Comparison of ENCODE assay signal across 1 cellular context in the genomic region with DNA sequence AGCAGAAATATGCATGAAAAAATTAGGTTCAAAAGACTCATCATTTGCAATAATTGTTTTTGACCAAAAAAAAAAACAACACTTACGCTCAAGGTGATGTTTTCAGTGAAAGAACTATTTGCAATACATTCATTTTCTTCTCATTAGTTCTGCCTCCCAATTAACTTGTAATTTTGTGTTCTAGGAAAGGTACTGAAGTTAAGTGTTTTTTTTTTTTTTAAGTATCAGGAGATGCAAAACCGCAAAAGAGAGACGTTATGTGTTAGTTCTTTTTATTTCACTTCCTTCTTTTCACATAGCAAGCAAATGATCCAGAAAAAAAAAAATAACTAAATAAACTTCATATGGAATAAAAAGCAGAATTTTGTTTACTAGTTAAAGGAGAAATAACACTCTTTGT.
TF ChIP-seq lines count a peak whose summit lies in the region.

No MANE protein-coding gene starts in this region.

TF ChIP-seq in GM12878, 131 proteins besides CTCF, POLR2A, EP300 and RAD21 (continued from another document):
- TF ChIP-seq, protein P1, sequence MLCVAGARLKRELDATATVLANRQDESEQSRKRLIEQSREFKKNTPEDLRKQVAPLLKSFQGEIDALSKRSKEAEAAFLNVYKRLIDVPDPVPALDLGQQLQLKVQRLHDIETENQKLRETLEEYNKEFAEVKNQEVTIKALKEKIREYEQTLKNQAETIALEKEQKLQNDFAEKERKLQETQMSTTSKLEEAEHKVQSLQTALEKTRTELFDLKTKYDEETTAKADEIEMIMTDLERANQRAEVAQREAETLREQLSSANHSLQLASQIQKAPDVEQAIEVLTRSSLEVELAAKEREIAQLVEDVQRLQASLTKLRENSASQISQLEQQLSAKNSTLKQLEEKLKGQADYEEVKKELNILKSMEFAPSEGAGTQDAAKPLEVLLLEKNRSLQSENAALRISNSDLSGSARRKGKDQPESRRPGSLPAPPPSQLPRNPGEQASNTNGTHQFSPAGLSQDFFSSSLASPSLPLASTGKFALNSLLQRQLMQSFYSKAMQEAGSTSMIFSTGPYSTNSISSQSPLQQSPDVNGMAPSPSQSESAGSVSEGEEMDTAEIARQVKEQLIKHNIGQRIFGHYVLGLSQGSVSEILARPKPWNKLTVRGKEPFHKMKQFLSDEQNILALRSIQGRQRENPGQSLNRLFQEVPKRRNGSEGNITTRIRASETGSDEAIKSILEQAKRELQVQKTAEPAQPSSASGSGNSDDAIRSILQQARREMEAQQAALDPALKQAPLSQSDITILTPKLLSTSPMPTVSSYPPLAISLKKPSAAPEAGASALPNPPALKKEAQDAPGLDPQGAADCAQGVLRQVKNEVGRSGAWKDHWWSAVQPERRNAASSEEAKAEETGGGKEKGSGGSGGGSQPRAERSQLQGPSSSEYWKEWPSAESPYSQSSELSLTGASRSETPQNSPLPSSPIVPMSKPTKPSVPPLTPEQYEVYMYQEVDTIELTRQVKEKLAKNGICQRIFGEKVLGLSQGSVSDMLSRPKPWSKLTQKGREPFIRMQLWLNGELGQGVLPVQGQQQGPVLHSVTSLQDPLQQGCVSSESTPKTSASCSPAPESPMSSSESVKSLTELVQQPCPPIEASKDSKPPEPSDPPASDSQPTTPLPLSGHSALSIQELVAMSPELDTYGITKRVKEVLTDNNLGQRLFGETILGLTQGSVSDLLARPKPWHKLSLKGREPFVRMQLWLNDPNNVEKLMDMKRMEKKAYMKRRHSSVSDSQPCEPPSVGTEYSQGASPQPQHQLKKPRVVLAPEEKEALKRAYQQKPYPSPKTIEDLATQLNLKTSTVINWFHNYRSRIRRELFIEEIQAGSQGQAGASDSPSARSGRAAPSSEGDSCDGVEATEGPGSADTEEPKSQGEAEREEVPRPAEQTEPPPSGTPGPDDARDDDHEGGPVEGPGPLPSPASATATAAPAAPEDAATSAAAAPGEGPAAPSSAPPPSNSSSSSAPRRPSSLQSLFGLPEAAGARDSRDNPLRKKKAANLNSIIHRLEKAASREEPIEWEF (IDR thresholded peaks at IDR 0.05; ENCODE audit: insufficient replicate concordance, low read depth, low read length) = peak; percentile 70
- TF ChIP-seq, protein P2, sequence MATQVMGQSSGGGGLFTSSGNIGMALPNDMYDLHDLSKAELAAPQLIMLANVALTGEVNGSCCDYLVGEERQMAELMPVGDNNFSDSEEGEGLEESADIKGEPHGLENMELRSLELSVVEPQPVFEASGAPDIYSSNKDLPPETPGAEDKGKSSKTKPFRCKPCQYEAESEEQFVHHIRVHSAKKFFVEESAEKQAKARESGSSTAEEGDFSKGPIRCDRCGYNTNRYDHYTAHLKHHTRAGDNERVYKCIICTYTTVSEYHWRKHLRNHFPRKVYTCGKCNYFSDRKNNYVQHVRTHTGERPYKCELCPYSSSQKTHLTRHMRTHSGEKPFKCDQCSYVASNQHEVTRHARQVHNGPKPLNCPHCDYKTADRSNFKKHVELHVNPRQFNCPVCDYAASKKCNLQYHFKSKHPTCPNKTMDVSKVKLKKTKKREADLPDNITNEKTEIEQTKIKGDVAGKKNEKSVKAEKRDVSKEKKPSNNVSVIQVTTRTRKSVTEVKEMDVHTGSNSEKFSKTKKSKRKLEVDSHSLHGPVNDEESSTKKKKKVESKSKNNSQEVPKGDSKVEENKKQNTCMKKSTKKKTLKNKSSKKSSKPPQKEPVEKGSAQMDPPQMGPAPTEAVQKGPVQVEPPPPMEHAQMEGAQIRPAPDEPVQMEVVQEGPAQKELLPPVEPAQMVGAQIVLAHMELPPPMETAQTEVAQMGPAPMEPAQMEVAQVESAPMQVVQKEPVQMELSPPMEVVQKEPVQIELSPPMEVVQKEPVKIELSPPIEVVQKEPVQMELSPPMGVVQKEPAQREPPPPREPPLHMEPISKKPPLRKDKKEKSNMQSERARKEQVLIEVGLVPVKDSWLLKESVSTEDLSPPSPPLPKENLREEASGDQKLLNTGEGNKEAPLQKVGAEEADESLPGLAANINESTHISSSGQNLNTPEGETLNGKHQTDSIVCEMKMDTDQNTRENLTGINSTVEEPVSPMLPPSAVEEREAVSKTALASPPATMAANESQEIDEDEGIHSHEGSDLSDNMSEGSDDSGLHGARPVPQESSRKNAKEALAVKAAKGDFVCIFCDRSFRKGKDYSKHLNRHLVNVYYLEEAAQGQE (IDR thresholded peaks at IDR 0.05; ENCODE audit: low read depth, low read length) = no peak
- TF ChIP-seq, protein P3, sequence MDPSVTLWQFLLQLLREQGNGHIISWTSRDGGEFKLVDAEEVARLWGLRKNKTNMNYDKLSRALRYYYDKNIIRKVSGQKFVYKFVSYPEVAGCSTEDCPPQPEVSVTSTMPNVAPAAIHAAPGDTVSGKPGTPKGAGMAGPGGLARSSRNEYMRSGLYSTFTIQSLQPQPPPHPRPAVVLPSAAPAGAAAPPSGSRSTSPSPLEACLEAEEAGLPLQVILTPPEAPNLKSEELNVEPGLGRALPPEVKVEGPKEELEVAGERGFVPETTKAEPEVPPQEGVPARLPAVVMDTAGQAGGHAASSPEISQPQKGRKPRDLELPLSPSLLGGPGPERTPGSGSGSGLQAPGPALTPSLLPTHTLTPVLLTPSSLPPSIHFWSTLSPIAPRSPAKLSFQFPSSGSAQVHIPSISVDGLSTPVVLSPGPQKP (IDR thresholded peaks at IDR 0.05; ENCODE audit: low read depth, low read length) = no peak
- TF ChIP-seq SUZ12 (IDR thresholded peaks at IDR 0.05; ENCODE audit: unreplicated experiment) (no peak), MEF2A (IDR thresholded peaks at IDR 0.05; ENCODE audit: insufficient read depth, low read depth, low read length) (no peak), BMI1 (IDR thresholded peaks at IDR 0.05; ENCODE audit: borderline replicate concordance) (peak; percentile 70; the same call in 1 of the 2 replicates), NBN (IDR thresholded peaks at IDR 0.05) (peak; percentile 61; the same call in 1 of the 2 replicates), RELA (IDR thresholded peaks at IDR 0.05; ENCODE audit: borderline replicate concordance, partially characterized antibody) (no peak), IKZF2 (IDR thresholded peaks at IDR 0.05) (peak; percentile 75 to 76; a peak in 3 of 4 replicates), MXI1 (IDR thresholded peaks at IDR 0.05; ENCODE audit: low read depth, low read length) (peak; percentile 28; the same call in 1 of the 2 replicates), SMAD1 (IDR thresholded peaks at IDR 0.05; ENCODE audit: low read depth, partially characterized antibody) (peak; percentile 36), ZNF384 (IDR thresholded peaks at IDR 0.05; ENCODE audit: borderline replicate concordance, low read depth, low read length) (peak; percentile 97), ZNF217 (IDR thresholded peaks at IDR 0.05) (0 out of 2 replicates have a peak, but pooled peaks have one; percentile 24)
- TF ChIP-seq, protein P4, sequence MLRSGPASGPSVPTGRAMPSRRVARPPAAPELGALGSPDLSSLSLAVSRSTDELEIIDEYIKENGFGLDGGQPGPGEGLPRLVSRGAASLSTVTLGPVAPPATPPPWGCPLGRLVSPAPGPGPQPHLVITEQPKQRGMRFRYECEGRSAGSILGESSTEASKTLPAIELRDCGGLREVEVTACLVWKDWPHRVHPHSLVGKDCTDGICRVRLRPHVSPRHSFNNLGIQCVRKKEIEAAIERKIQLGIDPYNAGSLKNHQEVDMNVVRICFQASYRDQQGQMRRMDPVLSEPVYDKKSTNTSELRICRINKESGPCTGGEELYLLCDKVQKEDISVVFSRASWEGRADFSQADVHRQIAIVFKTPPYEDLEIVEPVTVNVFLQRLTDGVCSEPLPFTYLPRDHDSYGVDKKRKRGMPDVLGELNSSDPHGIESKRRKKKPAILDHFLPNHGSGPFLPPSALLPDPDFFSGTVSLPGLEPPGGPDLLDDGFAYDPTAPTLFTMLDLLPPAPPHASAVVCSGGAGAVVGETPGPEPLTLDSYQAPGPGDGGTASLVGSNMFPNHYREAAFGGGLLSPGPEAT (IDR thresholded peaks at IDR 0.05; ENCODE audit: low read depth) = peak; percentile 94
